1 cellular context compared by ENCODE assay signal in the genomic region with DNA sequence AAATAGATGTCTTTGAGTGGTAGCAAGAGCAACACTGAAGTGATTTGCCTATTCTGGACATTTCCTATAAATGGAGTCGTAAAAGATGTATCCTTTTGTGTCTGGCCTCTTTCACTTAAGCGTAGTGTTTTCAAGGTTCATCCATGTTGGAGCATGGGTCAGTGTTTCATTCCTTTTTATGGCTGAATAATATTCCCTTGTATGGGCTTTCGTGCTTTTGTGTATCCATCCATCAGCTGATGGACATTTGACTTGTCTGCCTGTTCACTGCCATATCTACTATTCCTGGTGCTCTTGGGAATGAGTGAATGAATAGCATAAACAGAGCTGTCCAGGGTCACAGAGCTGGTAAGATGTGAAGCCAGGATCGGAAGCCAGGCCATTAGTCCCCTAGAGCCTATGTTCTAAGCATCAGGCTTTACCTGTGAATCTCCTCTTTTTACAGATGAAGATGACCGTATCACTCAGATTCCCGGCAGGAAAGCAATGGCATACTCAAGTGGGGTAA.
TF ChIP-seq lines count a peak whose summit lies in the region.

No MANE protein-coding gene starts in this region.

TF ChIP-seq in HepG2, 621 proteins besides CTCF, POLR2A, EP300 and RAD21:
- no peak for TF ChIP-seq ARNT2 (CRISPR knock-in tag; IDR thresholded peaks at IDR 0.05; ENCODE audit: low read depth)
- TF ChIP-seq, protein P1, sequence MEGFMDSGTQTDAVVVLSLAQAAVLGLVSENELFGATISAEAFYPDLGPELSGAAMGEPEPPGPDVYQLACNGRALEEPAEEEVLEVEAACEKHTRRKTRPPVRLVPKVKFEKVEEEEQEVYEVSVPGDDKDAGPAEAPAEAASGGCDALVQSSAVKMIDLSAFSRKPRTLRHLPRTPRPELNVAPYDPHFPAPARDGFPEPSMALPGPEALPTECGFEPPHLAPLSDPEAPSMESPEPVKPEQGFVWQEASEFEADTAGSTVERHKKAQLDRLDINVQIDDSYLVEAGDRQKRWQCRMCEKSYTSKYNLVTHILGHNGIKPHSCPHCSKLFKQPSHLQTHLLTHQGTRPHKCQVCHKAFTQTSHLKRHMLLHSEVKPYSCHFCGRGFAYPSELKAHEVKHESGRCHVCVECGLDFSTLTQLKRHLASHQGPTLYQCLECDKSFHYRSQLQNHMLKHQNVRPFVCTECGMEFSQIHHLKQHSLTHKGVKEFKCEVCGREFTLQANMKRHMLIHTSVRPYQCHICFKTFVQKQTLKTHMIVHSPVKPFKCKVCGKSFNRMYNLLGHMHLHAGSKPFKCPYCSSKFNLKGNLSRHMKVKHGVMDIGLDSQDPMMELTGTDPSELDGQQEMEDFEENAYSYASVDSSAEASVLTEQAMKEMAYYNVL (CRISPR knock-in tag; IDR thresholded peaks at IDR 0.05; ENCODE audit: borderline replicate concordance), result 0 out of 2 replicates have a peak, but pooled peaks have one; percentile 49
- TF ChIP-seq ZNF552 (CRISPR knock-in tag; IDR thresholded peaks at IDR 0.05; ENCODE audit: borderline replicate concordance), result no peak
- TF ChIP-seq ZNF569 (CRISPR knock-in tag; IDR thresholded peaks at IDR 0.05; ENCODE audit: borderline replicate concordance), result no peak
- TF ChIP-seq, protein P2, sequence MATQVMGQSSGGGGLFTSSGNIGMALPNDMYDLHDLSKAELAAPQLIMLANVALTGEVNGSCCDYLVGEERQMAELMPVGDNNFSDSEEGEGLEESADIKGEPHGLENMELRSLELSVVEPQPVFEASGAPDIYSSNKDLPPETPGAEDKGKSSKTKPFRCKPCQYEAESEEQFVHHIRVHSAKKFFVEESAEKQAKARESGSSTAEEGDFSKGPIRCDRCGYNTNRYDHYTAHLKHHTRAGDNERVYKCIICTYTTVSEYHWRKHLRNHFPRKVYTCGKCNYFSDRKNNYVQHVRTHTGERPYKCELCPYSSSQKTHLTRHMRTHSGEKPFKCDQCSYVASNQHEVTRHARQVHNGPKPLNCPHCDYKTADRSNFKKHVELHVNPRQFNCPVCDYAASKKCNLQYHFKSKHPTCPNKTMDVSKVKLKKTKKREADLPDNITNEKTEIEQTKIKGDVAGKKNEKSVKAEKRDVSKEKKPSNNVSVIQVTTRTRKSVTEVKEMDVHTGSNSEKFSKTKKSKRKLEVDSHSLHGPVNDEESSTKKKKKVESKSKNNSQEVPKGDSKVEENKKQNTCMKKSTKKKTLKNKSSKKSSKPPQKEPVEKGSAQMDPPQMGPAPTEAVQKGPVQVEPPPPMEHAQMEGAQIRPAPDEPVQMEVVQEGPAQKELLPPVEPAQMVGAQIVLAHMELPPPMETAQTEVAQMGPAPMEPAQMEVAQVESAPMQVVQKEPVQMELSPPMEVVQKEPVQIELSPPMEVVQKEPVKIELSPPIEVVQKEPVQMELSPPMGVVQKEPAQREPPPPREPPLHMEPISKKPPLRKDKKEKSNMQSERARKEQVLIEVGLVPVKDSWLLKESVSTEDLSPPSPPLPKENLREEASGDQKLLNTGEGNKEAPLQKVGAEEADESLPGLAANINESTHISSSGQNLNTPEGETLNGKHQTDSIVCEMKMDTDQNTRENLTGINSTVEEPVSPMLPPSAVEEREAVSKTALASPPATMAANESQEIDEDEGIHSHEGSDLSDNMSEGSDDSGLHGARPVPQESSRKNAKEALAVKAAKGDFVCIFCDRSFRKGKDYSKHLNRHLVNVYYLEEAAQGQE (IDR thresholded peaks at IDR 0.05; ENCODE audit: borderline replicate concordance in 1 of 2, low read depth in 1 of 2, low read length in 2 of 2), result peak in 1 of 2 experiments; percentile 37; a peak in 1 of 4 replicates
